In the genomic region with DNA sequence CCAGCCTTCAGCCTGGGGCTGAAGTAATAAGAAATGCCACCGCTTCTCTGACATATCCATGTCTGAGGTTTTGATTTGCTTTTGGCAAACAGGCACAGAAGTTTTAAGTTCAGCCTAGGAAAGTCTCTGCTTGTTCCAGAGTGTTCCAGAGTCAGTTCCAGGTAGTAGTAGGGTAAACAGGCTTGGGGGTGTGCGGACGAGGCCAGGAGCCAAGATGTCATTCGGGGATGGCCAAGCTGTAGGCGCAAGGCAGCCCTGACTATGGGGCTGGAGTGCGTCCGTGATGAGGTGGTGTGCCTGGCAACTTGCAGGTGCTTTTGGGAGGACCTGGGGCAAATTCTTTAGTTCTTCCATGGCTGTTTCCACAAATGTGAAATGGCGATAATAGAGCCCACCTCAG, we compare ENCODE assay signal across 14 cellular contexts.
A peak's percentile ranks its signal among the peaks of the same experiment; 100 is the strongest.
DNase-seq lines count a peak whose midpoint lies in the region; ATAC-seq and TF ChIP-seq lines count a peak whose summit lies in the region.
"Had no signal": no experiment of that assay in that cellular context is flagged by ENCODE, and none has a peak within 500 bp of the region (broad histone marks: within the 10 kb centered on the region; RNA-seq: fewer than 3 reads in every experiment).

No MANE protein-coding gene starts in this region.

- no peaks in the 10 kb centered on the region for H3K27me3 Mint-ChIP-seq in activated CD8-positive, alpha-beta T cell treated with anti-CD3 and anti-CD28 coated beads for 36 hours

- POLR2A ChIA-PET in activated CD8-positive, alpha-beta T cell treated with anti-CD3 and anti-CD28 coated beads for 36 hours (lab: Charles Lee), result interaction anchor here (0.5 to 24.1 kb wide), 6 partner anchors 20 to 56 kb away, joined by 3 to 630 read pairs (median 4); partner anchors contain the start of gene IRF4

- no peak overlapping the region for H3K27ac Mint-ChIP-seq in activated CD8-positive, alpha-beta T cell treated with anti-CD3 and anti-CD28 coated beads for 36 hours
- H3K27ac Mint-ChIP-seq: CD14-positive monocyte; CD8-positive, alpha-beta T cell; HFFc6 had no signal

- H3K4me3 Mint-ChIP-seq in activated CD8-positive, alpha-beta T cell treated with anti-CD3 and anti-CD28 coated beads for 36 hours, result no peak overlapping the region
- H3K4me3 Mint-ChIP-seq: CD14-positive monocyte; CD8-positive, alpha-beta T cell; HFFc6 had no signal

- intact Hi-C loops in activated CD8-positive, alpha-beta T cell treated with anti-CD3 and anti-CD28 coated beads for 36 hours (cut with micrococcal nuclease), result no loop called here

- H3K9ac ChIP-seq in adipocyte (ENCODE audit: low read length), result peak overlapping the region; percentile 28

- peaks cover 36% of the 10 kb centered on the region for H3K4me1 ChIP-seq in adipocyte (ENCODE audit: control insufficient read depth, insufficient read depth, low read length)

- peaks cover 4% of the 10 kb centered on the region for H3K9me3 Mint-ChIP-seq in activated CD8-positive, alpha-beta T cell treated with anti-CD3 and anti-CD28 coated beads for 36 hours
- H3K9me3 Mint-ChIP-seq: CD8-positive, alpha-beta T cell had no signal

- CTCF ChIA-PET in activated CD8-positive, alpha-beta T cell treated with anti-CD3 and anti-CD28 coated beads for 36 hours (lab: Charles Lee), result interaction anchor here (0.6 to 1.7 kb wide), 3 partner anchors 17 to 62 kb away, joined by 3 to 4 read pairs (median 4); no protein-coding TSS in a partner anchor

- H3K36me3 Mint-ChIP-seq in activated CD8-positive, alpha-beta T cell treated with anti-CD3 and anti-CD28 coated beads for 36 hours (ENCODE audit: low read depth), result peaks cover 4% of the 10 kb centered on the region
- H3K36me3 Mint-ChIP-seq: CD14-positive monocyte; CD8-positive, alpha-beta T cell had no signal

- peak; percentile 43 for DNase-seq in activated CD8-positive, alpha-beta memory T cell treated with anti-CD3 and anti-CD28 coated beads for 24 hours
- no peak for DNase-seq in activated CD8-positive, alpha-beta memory T cell treated with anti-CD3 and anti-CD28 coated beads, Interleukin-2, amount 50 U/mL, for 4 hours
- DNase-seq in adipocyte (ENCODE audit: low read depth), result no peak
- DNase-seq in mesenteric fat pad (ENCODE audit: low spot score), result peak; percentile 47
- no peak for DNase-seq in NCI-H1417 (lab: John Stamatoyannopoulos, UW)
- no peak for DNase-seq in SIG-M5 treated with dmso at 0.1 percent for 504 hours (lab: John Stamatoyannopoulos, UW; ENCODE audit: unreplicated experiment)
- DNase-seq in activated CD8-positive, alpha-beta T cell treated with anti-CD3 and anti-CD28 coated beads for 36 hours, result no peak
- DNase-seq: DND-41, GDM1, HCEC 1CT, HFFc6 had no signal

- H3K9me3 ChIP-seq in adipocyte (ENCODE audit: control insufficient read depth, low read length), result no peaks in the 10 kb centered on the region

- TF ChIP-seq CTCF in activated CD8-positive, alpha-beta T cell treated with anti-CD3 and anti-CD28 coated beads for 36 hours (IDR thresholded peaks at IDR 0.05), result no peak

- no peaks in the 10 kb centered on the region for H3K36me3 ChIP-seq in adipocyte (ENCODE audit: control insufficient read depth, insufficient read depth, low read length, severe bottlenecking)

- no peak for ATAC-seq in GM18867 (IDR thresholded peaks at IDR 0.05; ENCODE audit: unreplicated experiment)
- ATAC-seq in activated CD8-positive, alpha-beta T cell treated with anti-CD3 and anti-CD28 coated beads for 36 hours, result no peak
- ATAC-seq: CD8-positive, alpha-beta T cell had no signal

- H3K4me1 Mint-ChIP-seq in activated CD8-positive, alpha-beta T cell treated with anti-CD3 and anti-CD28 coated beads for 36 hours (ENCODE audit: low read depth), result peaks cover 37% of the 10 kb centered on the region
- H3K4me1 Mint-ChIP-seq: CD14-positive monocyte had no signal

- no peaks in the 10 kb centered on the region for H3K27me3 ChIP-seq in adipocyte (replicated peaks; ENCODE audit: control insufficient read depth, insufficient read depth, low read length)

- no peak overlapping the region for H3K4me3 ChIP-seq in adipocyte (ENCODE audit: low read length)

Comparison
In these comparisons a context has a peak if more than half of its experiments do, and no peak if none do; other contexts are left out.
1. DNase-seq: peak in activated CD8-positive, alpha-beta memory T cell treated with anti-CD3 and anti-CD28 coated beads for 24 hours (single experiment) and mesenteric fat pad (single experiment); none in activated CD8-positive, alpha-beta memory T cell treated with anti-CD3 and anti-CD28 coated beads, Interleukin-2, amount 50 U/mL, for 4 hours (single experiment), adipocyte (single experiment), NCI-H1417 (0 of 3), SIG-M5 treated with dmso at 0.1 percent for 504 hours (single experiment) and activated CD8-positive, alpha-beta T cell treated with anti-CD3 and anti-CD28 coated beads for 36 hours (single experiment).